ENCODE assay signal across 9 cellular contexts in genomic region chr7:129187681-129188371, GRCh38. TPM values are rescaled to one million over a fixed set of nuclear protein-coding genes. Genes with fewer than 3 reads are reported as not detected.
A peak's percentile ranks its signal among the peaks of the same experiment; 100 is the strongest.
DNase-seq lines count a peak whose midpoint lies in the region; ATAC-seq and TF ChIP-seq lines count a peak whose summit lies in the region.
"Had no signal": no experiment of that assay in that cellular context is flagged by ENCODE, and none has a peak within 500 bp of the region (broad histone marks: within the 10 kb centered on the region; RNA-seq: fewer than 3 reads in every experiment).

No MANE protein-coding gene starts in this region.

- H3K4me1 ChIP-seq in right atrium auricular region (peaks cover 0 to 14% of the 10 kb centered on the region in 2 donors), mesendoderm (ENCODE audit: control insufficient read depth, low read depth, low read length) (peaks cover 6% of the 10 kb centered on the region), vagina (peaks cover 45% of the 10 kb centered on the region)

- peaks cover 18% of the 10 kb centered on the region for H3K79me1 ChIP-seq in mesendoderm (ENCODE audit: low read length)

- H3K4me3 Mint-ChIP-seq in brain (peak overlapping the region; percentile 78 to 93 (median 79)), HFFc6 (no peak overlapping the region)

- H3K36me3 ChIP-seq in right atrium auricular region (no peaks in the 10 kb centered on the region), mesendoderm (ENCODE audit: control insufficient read depth, insufficient read depth, low read length) (no peaks in the 10 kb centered on the region), vagina (no peaks in the 10 kb centered on the region)

- no peak overlapping the region for H2BK120ac ChIP-seq in mesendoderm (ENCODE audit: low read depth, low read length)

- intact Hi-C loops in Right ventricle myocardium superior (cut with DNase I), result no loop called here
- intact Hi-C loops in vagina (cut with DNase I), result no loop called here

- no peak for DNase-seq in right atrium auricular region (ENCODE audit: low spot score)
- no peak for DNase-seq in Right ventricle myocardium superior
- DNase-seq in mesendoderm, result no peak
- DNase-seq in vagina (ENCODE audit: extremely low spot score in 2 of 2), result no peak
- DNase-seq in HFFc6, result no peak
- DNase-seq in anterior cingulate cortex (lab: John Stamatoyannopoulos, UW), result no peak
- DNase-seq: activated gamma-delta T cell treated with Interleukin-2 at 50 U/mL for 16 hours had no signal

- H2BK5ac ChIP-seq in mesendoderm (ENCODE audit: low read length), result no peak overlapping the region

- H3K27ac Mint-ChIP-seq in brain (peak overlapping the region in 4 of 5 experiments; percentile 34 to 82 (median 52)), HFFc6 (no peak overlapping the region)

- H3K18ac ChIP-seq in mesendoderm (ENCODE audit: low read length), result no peak overlapping the region

- no peak overlapping the region for H2BK15ac ChIP-seq in mesendoderm (replicated peaks; ENCODE audit: low read depth)

- H3K36me3 Mint-ChIP-seq in brain, result peaks cover 16% of the 10 kb centered on the region
- H3K36me3 Mint-ChIP-seq in HFFc6 (ENCODE audit: low read depth), result no peaks in the 10 kb centered on the region

- TF ChIP-seq CTCF in right atrium auricular region (IDR thresholded peaks at IDR 0.05) (no peak), brain (conservative IDR thresholded peaks at IDR 0.05) (no peak), vagina (IDR thresholded peaks at IDR 0.05) (no peak), HFFc6 (IDR thresholded peaks at IDR 0.05) (no peak)

- H3K23ac ChIP-seq in mesendoderm (ENCODE audit: low read length), result no peak overlapping the region

- H3K9me3 Mint-ChIP-seq in brain, result peaks cover 0 to 4% (median 0%) of the 10 kb centered on the region in 5 experiments
- no peaks in the 10 kb centered on the region for H3K9me3 Mint-ChIP-seq in HFFc6

- H3K4me3 ChIP-seq in right atrium auricular region (peak overlapping the region; percentile 67 to 81), mesendoderm (ENCODE audit: low read length) (peak overlapping the region; percentile 43), vagina (peak overlapping the region; percentile 79 to 84)

- H3K27me3 ChIP-seq in right atrium auricular region (no peaks in the 10 kb centered on the region), mesendoderm (ENCODE audit: insufficient read depth, low read length, poor library complexity) (peaks cover 2% of the 10 kb centered on the region), vagina (no peaks in the 10 kb centered on the region)

- peak overlapping the region; percentile 95 for H3K9ac ChIP-seq in mesendoderm (ENCODE audit: low read length)

- no peak for ATAC-seq in Right ventricle myocardium superior (ENCODE audit: poor library complexity)
- no peak for ATAC-seq in HG02970 (IDR thresholded peaks at IDR 0.05; ENCODE audit: low FRiP score, unreplicated experiment)

- H3K27ac ChIP-seq in right atrium auricular region, result peak overlapping the region; percentile 44 to 59
- H3K27ac ChIP-seq in mesendoderm (ENCODE audit: low read depth, low read length), result no peak overlapping the region
- peak overlapping the region; percentile 80 for H3K27ac ChIP-seq in vagina

- H3K56ac ChIP-seq in mesendoderm (ENCODE audit: low read length), result peak overlapping the region; percentile 90

- H3K4me1 Mint-ChIP-seq in brain (peaks cover 32% of the 10 kb centered on the region), HFFc6 (ENCODE audit: low read depth) (no peaks in the 10 kb centered on the region)

- H3K9me3 ChIP-seq in right atrium auricular region, result no peaks in the 10 kb centered on the region
- H3K9me3 ChIP-seq in vagina, result no peaks in the 10 kb centered on the region

- H3K79me2 ChIP-seq in mesendoderm (ENCODE audit: control insufficient read depth, insufficient read depth, low read length), result peaks cover 33% of the 10 kb centered on the region

- no peak for TF ChIP-seq POLR2A in vagina (IDR thresholded peaks at IDR 0.05)

- no peak overlapping the region for H4K5ac ChIP-seq in mesendoderm (ENCODE audit: low read length)

- H3K27me3 Mint-ChIP-seq in brain (peaks cover 10% of the 10 kb centered on the region), HFFc6 (ENCODE audit: insufficient read depth) (peaks cover 64% of the 10 kb centered on the region)

- no peak overlapping the region for H4K8ac ChIP-seq in mesendoderm (ENCODE audit: low read depth, low read length)

- no CpG with 5 or more reads among the region's 14 CpGs for WGBS in mesendoderm (ENCODE audit: extremely low coverage, insufficient coverage, low lambda C conversion rate)

- H3K4me2 ChIP-seq in mesendoderm (ENCODE audit: low read length), result peak overlapping the region; percentile 61

- H3K4ac ChIP-seq in mesendoderm (ENCODE audit: low read depth, low read length), result no peak overlapping the region

- H2AK5ac ChIP-seq in mesendoderm (ENCODE audit: low read length), result no peak overlapping the region

RNA-seq across cellular contexts. Expression of gene SMO, which starts 0.6 kb away (rescaled TPM):
- total RNA-seq in right atrium auricular region (1 to 10 TPM; 4.7 to 9.9 TPM), Right ventricle myocardium superior (5.0 TPM), vagina (22.1 TPM)
- 6.1 TPM for polyA plus RNA-seq in brain (ENCODE audit: insufficient read depth, low read depth, low replicate concordance)
- polyA plus RNA-seq in mesendoderm (2013, experiment 1 of 2), result 29.4 TPM
- polyA plus RNA-seq in mesendoderm (2013, experiment 2 of 2), result 30.0 TPM
- under 1 TPM; 0.09 to 0.57 (median 0.17) TPM for total RNA-seq in HFFc6 (2021; fragmentation: NEBNext Ultra II Directional; extraction: Animal tissue kit (Norgen Biotek cat#: 25700))

RNA-seq across cellular contexts. Expression of gene AHCYL2, which starts 37.0 kb away (rescaled TPM):
- total RNA-seq in right atrium auricular region, result 1 to 10 TPM; 5.6 to 6.5 TPM
- 6.7 TPM for total RNA-seq in Right ventricle myocardium superior
- 21.2 TPM for polyA plus RNA-seq in brain (ENCODE audit: insufficient read depth, low read depth, low replicate concordance)
- 8.3 TPM for polyA plus RNA-seq in mesendoderm (2013, experiment 1 of 2)
- polyA plus RNA-seq in mesendoderm (2013, experiment 2 of 2), result 7.1 TPM
- total RNA-seq in vagina, result 19.6 TPM
- 10 to 100 TPM in 1 of 6 experiments, 1 to 10 TPM in 5; 6.8 to 12.4 (median 8.8) TPM for total RNA-seq in HFFc6 (2021; fragmentation: NEBNext Ultra II Directional; extraction: Animal tissue kit (Norgen Biotek cat#: 25700))

RNA-seq across cellular contexts. Expression of gene TSPAN33, which starts 43.3 kb away (rescaled TPM):
- total RNA-seq in right atrium auricular region (10 to 100 TPM in 1 of 2 donors, 1 to 10 TPM in 1; 9.8 to 11.1 TPM), Right ventricle myocardium superior (11.8 TPM), vagina (2.7 TPM)
- polyA plus RNA-seq in brain (ENCODE audit: insufficient read depth, low read depth, low replicate concordance), result 15.1 TPM
- 12.9 TPM for polyA plus RNA-seq in mesendoderm (2013, experiment 1 of 2)
- polyA plus RNA-seq in mesendoderm (2013, experiment 2 of 2), result 13.3 TPM
- total RNA-seq in HFFc6 (2021; fragmentation: NEBNext Ultra II Directional; extraction: Animal tissue kit (Norgen Biotek cat#: 25700)), result under 1 TPM in 5 of 6 experiments, not detected in 1; 0.12 to 0.30 (median 0.19) TPM
